ENCODE assay signal across 16 cellular contexts in genomic region chr1:180946056-180946455, GRCh38. TPM values are rescaled to one million over a fixed set of nuclear protein-coding genes. Genes with fewer than 3 reads are reported as not detected.
DNase-seq lines count a peak whose midpoint lies in the region; ATAC-seq and TF ChIP-seq lines count a peak whose summit lies in the region.
"Had no signal": no experiment of that assay in that cellular context is flagged by ENCODE, and none has a peak within 500 bp of the region (broad histone marks: within the 10 kb centered on the region; RNA-seq: fewer than 3 reads in every experiment).

No MANE protein-coding gene starts in this region.

- TF ChIP-seq CTCF in epithelial cell of esophagus (IDR thresholded peaks at IDR 0.05; ENCODE audit: insufficient read depth, low read depth, low read length, missing control alignments) (no peak), prostate gland (IDR thresholded peaks at IDR 0.05) (no peak), thyroid gland (IDR thresholded peaks at IDR 0.05) (no peak)

- H3K4me1 ChIP-seq in BLaER1 treated with 17β-estradiol and CSF1 and Interleukin-3, amounts not matched to agents 10 nM and 100 nM, result peaks cover 0 to 56% (median 46%) of the 10 kb centered on the region in 10 experiments; a peak in 17 of 20 replicates
- H3K4me1 ChIP-seq in prostate gland (replicated peaks), result no peaks in the 10 kb centered on the region
- H3K4me1 ChIP-seq in thyroid gland, result peaks cover 0 to 1% of the 10 kb centered on the region in 2 donors
- H3K4me1 ChIP-seq: HAP-1 had no signal

- H3K27me3 ChIP-seq in BLaER1 treated with 17β-estradiol and CSF1 and Interleukin-3, amounts not matched to agents 10 nM and 100 nM, result peaks cover 0 to 17% (median 0%) of the 10 kb centered on the region in 11 experiments; a peak in 4 of 22 replicates
- H3K27me3 ChIP-seq in prostate gland (replicated peaks; ENCODE audit: insufficient read depth) (no peaks in the 10 kb centered on the region), thyroid gland (no peaks in the 10 kb centered on the region)

- peaks cover 10 to 57% (median 25%) of the 10 kb centered on the region in 11 experiments; a peak in 20 of 22 replicates for H3K36me3 ChIP-seq in BLaER1 treated with 17β-estradiol and CSF1 and Interleukin-3, amounts not matched to agents 10 nM and 100 nM
- H3K36me3 ChIP-seq in KOPT-K1 (ENCODE audit: insufficient read depth, low read length) (0 out of 2 replicates have a peak, but pooled peaks cover 12% of the 10 kb centered on the region), prostate gland (no peaks in the 10 kb centered on the region), thyroid gland (peaks cover 7 to 12% of the 10 kb centered on the region in 2 donors)
- H3K36me3 ChIP-seq: HAP-1 had no signal

- H3K4me3 ChIP-seq in BLaER1 treated with 17β-estradiol and CSF1 and Interleukin-3, amounts not matched to agents 10 nM and 100 nM, result no peak overlapping the region
- H3K4me3 ChIP-seq in epithelial cell of esophagus (ENCODE audit: low read length) (no peak overlapping the region), prostate gland (no peak overlapping the region), thyroid gland (replicated peaks in 1 of 3) (no peak overlapping the region)
- H3K4me3 ChIP-seq: HAP-1 had no signal

- TF ChIP-seq POLR2A in prostate gland (IDR thresholded peaks at IDR 0.05) (no peak), thyroid gland (IDR thresholded peaks at IDR 0.05) (no peak)

- peaks cover 0 to 51% (median 5%) of the 10 kb centered on the region in 11 experiments; a peak in 9 of 22 replicates for H4K20me1 ChIP-seq in BLaER1 treated with 17β-estradiol and CSF1 and Interleukin-3, amounts not matched to agents 10 nM and 100 nM

- peak overlapping the region in 9 of 11 experiments; percentile 56 to 88 (median 82); a peak in 18 of 22 replicates for H3K4me2 ChIP-seq in BLaER1 treated with 17β-estradiol and CSF1 and Interleukin-3, amounts not matched to agents 10 nM and 100 nM

- DNase-seq in epithelial cell of esophagus (ENCODE audit: low read depth), result peak; percentile 74
- peak; percentile 20 for DNase-seq in prostate gland (ENCODE audit: low spot score)
- no peak for DNase-seq in thyroid gland
- no peak for DNase-seq in AML-193 (lab: John Stamatoyannopoulos, UW)
- DNase-seq: DMS 273 treated with DMSO at 0.1 percent for 48 hours, GDM1, KBM-7, NCI-H2107, NCI-H510A, NCI-H748 treated with DMSO at 0.1 percent for 48 hours, Right ventricle myocardium superior had no signal

- H3K27ac ChIP-seq in BLaER1 treated with 17β-estradiol and CSF1 and Interleukin-3, amounts not matched to agents 10 nM and 100 nM, result peak overlapping the region in 7 of 11 experiments; percentile 14 to 67 (median 54); a peak in 11 of 22 replicates
- peak overlapping the region; percentile 99 for H3K27ac ChIP-seq in KOPT-K1 (ENCODE audit: low read depth, low read length, poor library complexity, severe bottlenecking)
- H3K27ac ChIP-seq in prostate gland, result no peak overlapping the region
- no peak overlapping the region for H3K27ac ChIP-seq in thyroid gland
- H3K27ac ChIP-seq: C4-2B had no signal

- ATAC-seq in HG02610 (IDR thresholded peaks at IDR 0.05; ENCODE audit: unreplicated experiment), result no peak

- intact Hi-C loops in prostate gland (cut with DNase I), result no loop called here
- intact Hi-C loops in thyroid gland (cut with DNase I), result no loop called here

- WGBS in prostate gland, result 44% methylated on average over 7 of the region's 7 CpGs
- WGBS in thyroid gland, 2 donors, result 88 to 95% methylated on average over 7 of the region's 7 CpGs

- H3K9me3 ChIP-seq in BLaER1 treated with 17β-estradiol and CSF1 and Interleukin-3, amounts not matched to agents 10 nM and 100 nM (replicated peaks in 1 of 11), result peaks cover 0 to 51% (median 18%) of the 10 kb centered on the region in 11 experiments; a peak in 18 of 22 replicates
- H3K9me3 ChIP-seq in KOPT-K1 (ENCODE audit: insufficient read depth, low read length, poor library complexity, severe bottlenecking) (no peaks in the 10 kb centered on the region), prostate gland (no peaks in the 10 kb centered on the region), thyroid gland (no peaks in the 10 kb centered on the region)

- peak overlapping the region in 5 of 11 experiments; percentile 16 to 53 (median 50); a peak in 6 of 22 replicates for H3K9ac ChIP-seq in BLaER1 treated with 17β-estradiol and CSF1 and Interleukin-3, amounts not matched to agents 10 nM and 100 nM

RNA-seq across cellular contexts. Expression of gene KIAA1614, which starts 33.4 kb away (rescaled TPM):
- total RNA-seq in prostate gland (1 to 10 TPM; 3.7 to 6.4 TPM), thyroid gland (10 to 100 TPM in 2 of 4 donors, 1 to 10 TPM in 2; 8.7 to 16.7 (median 12.5) TPM)

Comparison
In these comparisons a context has a peak if more than half of its experiments do, and no peak if none do; other contexts are left out.
1. H3K27ac ChIP-seq: peak in BLaER1 treated with 17β-estradiol and CSF1 and Interleukin-3, amounts not matched to agents 10 nM and 100 nM (7 of 11) and KOPT-K1 (single experiment); none in prostate gland (0 of 2) and thyroid gland (0 of 3).
2. DNase-seq: peak in epithelial cell of esophagus (single experiment) and prostate gland (single experiment); none in thyroid gland (0 of 2) and AML-193 (0 of 2).